2 cellular contexts compared by ENCODE assay signal in genomic region chr1:162475089-162475488, GRCh38.
TF ChIP-seq lines count a peak whose summit lies in the region.

No MANE protein-coding gene starts in this region.

TF ChIP-seq in GM23338, 12 proteins besides CTCF, POLR2A, EP300 and RAD21 (continued from another document):
- TF ChIP-seq ZNF462 (CRISPR knock-in tag; IDR thresholded peaks at IDR 0.05) (no peak), CREB1 (CRISPR knock-in tag; IDR thresholded peaks at IDR 0.05; ENCODE audit: low read depth) (no peak), ETS1 (IDR thresholded peaks at IDR 0.05) (no peak), NANOG (IDR thresholded peaks at IDR 0.05; ENCODE audit: borderline replicate concordance) (no peak)

TF ChIP-seq in H1, 55 proteins besides CTCF, POLR2A, EP300 and RAD21 (continued from another document):
- TF ChIP-seq NRF1 (IDR thresholded peaks at IDR 0.05; ENCODE audit: low read depth, low read length) (no peak), TAF1 (IDR thresholded peaks at IDR 0.05; ENCODE audit: low read depth, low read length) (no peak), SAP30 (IDR thresholded peaks at IDR 0.05; ENCODE audit: insufficient read depth, insufficient replicate concordance, low read length) (no peak), JUND (IDR thresholded peaks at IDR 0.05; ENCODE audit: low read length) (no peak), GABPA (IDR thresholded peaks at IDR 0.05; ENCODE audit: borderline replicate concordance, insufficient read depth, low read length) (no peak), RBBP5 (IDR thresholded peaks at IDR 0.05; ENCODE audit: borderline replicate concordance, low read depth, low read length) (no peak), YY1 (IDR thresholded peaks at IDR 0.05; ENCODE audit: low read depth, low read length) (no peak), EZH2 (IDR thresholded peaks at IDR 0.05; ENCODE audit: low read depth, low read length, severe bottlenecking) (no peak), TEAD4 (IDR thresholded peaks at IDR 0.05; ENCODE audit: low read depth, low read length) (no peak), CTBP2 (IDR thresholded peaks at IDR 0.05; ENCODE audit: borderline replicate concordance, insufficient read depth, insufficient read length, low read length) (no peak), TAF7 (optimal IDR thresholded peaks at IDR 0.05; ENCODE audit: borderline replicate concordance, low read depth, low read length) (no peak), SRF (IDR thresholded peaks at IDR 0.05; ENCODE audit: low read depth, low read length) (no peak), GTF2F1 (IDR thresholded peaks at IDR 0.05; ENCODE audit: borderline replicate concordance, low read depth, low read length) (no peak)
